In genomic region chr6:108589244-108589730, GRCh38 we compare ENCODE assay signal across 8 cellular contexts. TPM values are rescaled to one million over a fixed set of nuclear protein-coding genes. Genes with fewer than 3 reads are reported as not detected.
DNase-seq lines count a peak whose midpoint lies in the region; ATAC-seq and TF ChIP-seq lines count a peak whose summit lies in the region.

No MANE protein-coding gene starts in this region.

- H3K4me3 ChIP-seq in fibroblast of villous mesenchyme (ENCODE audit: low read depth, low read length) = peak overlapping the region; percentile 17

- ATAC-seq in HG02852 (IDR thresholded peaks at IDR 0.05; ENCODE audit: unreplicated experiment) (peak; percentile 35), natural killer cell (peak in 2 of 3 donors; percentile 24 to 55), HG03378 (IDR thresholded peaks at IDR 0.05; ENCODE audit: unreplicated experiment) (no peak)

- H3K4me3 Mint-ChIP-seq in natural killer cell = no peak overlapping the region

- intact Hi-C loops in natural killer cell (cut with micrococcal nuclease) = no loop called here

- H3K27ac Mint-ChIP-seq in natural killer cell = peak overlapping the region; percentile 80 to 84

- H3K4me1 Mint-ChIP-seq in natural killer cell = peaks cover 80% of the 10 kb centered on the region in 2 donors

- no peaks in the 10 kb centered on the region for H3K27me3 Mint-ChIP-seq in natural killer cell (ENCODE audit: low read depth in 2 of 2)

- H3K9me3 Mint-ChIP-seq in natural killer cell = no peaks in the 10 kb centered on the region

- H3K36me3 Mint-ChIP-seq in natural killer cell = no peaks in the 10 kb centered on the region

- no peak for TF ChIP-seq CTCF in fibroblast of villous mesenchyme (IDR thresholded peaks at IDR 0.05; ENCODE audit: insufficient read depth, low read depth, low read length)
- TF ChIP-seq CTCF in natural killer cell (IDR thresholded peaks at IDR 0.05) = no peak

- peak; percentile 14 for DNase-seq in AG08395 (ENCODE audit: low spot score)
- peak; percentile 13 to 40 for DNase-seq in SW 1271 (lab: John Stamatoyannopoulos, UW)
- peak; percentile 75 for DNase-seq in fibroblast of villous mesenchyme (ENCODE audit: low read depth)
- no peak for DNase-seq in natural killer cell
- no peak for DNase-seq in stimulated activated CD4-positive, alpha-beta T cell treated with anti-CD3 and anti-CD28 coated beads, Interleukin-2, amount 100 ng/mL, for 48 hours
- DNase-seq in T-helper 1 cell = no peak

RNA-seq across cellular contexts. Expression of gene FOXO3, which starts 28.6 kb away (rescaled TPM):
- total RNA-seq in fibroblast of villous mesenchyme (41.9 and 43.2 TPM in 2 replicates), natural killer cell (10 to 100 TPM; 43.1 to 70.4 (median 51.3) TPM)

Comparison
In these comparisons a context has a peak if more than half of its experiments do, and no peak if none do; other contexts are left out.
1. DNase-seq: peak in AG08395 (single experiment), SW 1271 (2 of 2) and fibroblast of villous mesenchyme (single experiment); none in natural killer cell (single experiment), stimulated activated CD4-positive, alpha-beta T cell treated with anti-CD3 and anti-CD28 coated beads, Interleukin-2, amount 100 ng/mL, for 48 hours (0 of 2) and T-helper 1 cell (0 of 5).